ENCODE assay signal across 30 cellular contexts in the genomic region with DNA sequence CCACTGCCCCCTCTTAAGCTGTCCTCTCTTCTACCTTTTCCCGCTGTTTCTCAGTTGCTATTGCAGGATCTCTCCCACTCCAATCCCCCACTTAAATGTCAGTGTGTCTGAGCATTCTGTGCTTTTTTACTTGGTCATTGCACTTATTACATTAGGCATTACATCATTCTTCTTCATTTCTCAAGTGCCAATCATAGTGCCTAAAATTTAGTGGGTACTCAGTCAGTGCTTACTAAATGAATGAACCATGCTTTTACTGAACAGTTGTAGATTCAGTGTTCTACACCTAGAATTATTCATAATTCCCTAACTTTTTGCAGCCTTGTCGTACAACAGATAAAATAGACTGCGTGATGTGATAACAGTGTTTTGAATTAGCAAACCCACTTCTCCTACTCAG. TPM values are rescaled to one million over a fixed set of nuclear protein-coding genes. Genes with fewer than 3 reads are reported as not detected.
A peak's percentile ranks its signal among the peaks of the same experiment; 100 is the strongest.
DNase-seq lines count a peak whose midpoint lies in the region; ATAC-seq, FAIRE-seq and TF ChIP-seq lines count a peak whose summit lies in the region.
"Had no signal": no experiment of that assay in that cellular context is flagged by ENCODE, and none has a peak within 500 bp of the region (broad histone marks: within the 10 kb centered on the region; RNA-seq: fewer than 3 reads in every experiment).

No MANE protein-coding gene starts in this region.

- no peak; the same call in 1 of the 2 replicates for TF ChIP-seq EP300 in K562 (IDR thresholded peaks at IDR 0.05; ENCODE audit: low read length)

- ATAC-seq in activated CD8-positive, alpha-beta T cell treated with anti-CD3 and anti-CD28 coated beads for 36 hours, result no peak
- no peak for ATAC-seq in activated CD8-positive, alpha-beta T cell treated with anti-CD3 and anti-CD28 coated beads, Interleukin-2, amount 10 ng/mL, durations not matched to agents 7 days and 5 days
- ATAC-seq in K562, result peak; percentile 35; the same call in 2 of the 3 replicates
- no peak for ATAC-seq in CD8-positive, alpha-beta T cell
- ATAC-seq: T-helper 17 cell had no signal

- H3K36me3 Mint-ChIP-seq in activated CD8-positive, alpha-beta T cell treated with anti-CD3 and anti-CD28 coated beads for 36 hours (ENCODE audit: low read depth), result no peaks in the 10 kb centered on the region
- H3K36me3 Mint-ChIP-seq in activated CD8-positive, alpha-beta T cell treated with anti-CD3 and anti-CD28 coated beads, Interleukin-2, amount 10 ng/mL, durations not matched to agents 7 days and 5 days (ENCODE audit: low read depth), result no peaks in the 10 kb centered on the region
- no peaks in the 10 kb centered on the region for H3K36me3 Mint-ChIP-seq in CD8-positive, alpha-beta T cell

- H3F3A ChIP-seq in OCI-LY1 (ENCODE audit: insufficient read depth, low read length), result no peaks in the 10 kb centered on the region

- H3K9me3 Mint-ChIP-seq in activated CD8-positive, alpha-beta T cell treated with anti-CD3 and anti-CD28 coated beads for 36 hours, result no peaks in the 10 kb centered on the region
- no peaks in the 10 kb centered on the region for H3K9me3 Mint-ChIP-seq in activated CD8-positive, alpha-beta T cell treated with anti-CD3 and anti-CD28 coated beads, Interleukin-2, amount 10 ng/mL, durations not matched to agents 7 days and 5 days (ENCODE audit: insufficient read depth)
- H3K9me3 Mint-ChIP-seq in CD8-positive, alpha-beta T cell, result no peaks in the 10 kb centered on the region
- H3K9me3 Mint-ChIP-seq: CD4-positive, alpha-beta T cell had no signal

- H2AFZ ChIP-seq in OCI-LY1 (ENCODE audit: low read length) (no peak overlapping the region), K562 (ENCODE audit: low read depth, low read length) (no peak overlapping the region)

- no peaks in the 10 kb centered on the region for H3K27me3 ChIP-seq in OCI-LY1 (ENCODE audit: insufficient read depth, low read length)
- peaks cover 24 to 32% of the 10 kb centered on the region in 2 experiments for H3K27me3 ChIP-seq in K562 (ENCODE audit: control insufficient read depth in 2 of 2, insufficient read depth in 2 of 2, low read length in 2 of 2)
- H3K27me3 ChIP-seq in CD8-positive, alpha-beta T cell (ENCODE audit: insufficient read depth, low read length), result no peaks in the 10 kb centered on the region
- H3K27me3 ChIP-seq: BLaER1 treated with 17β-estradiol and CSF1 and Interleukin-3, amounts not matched to agents 10 nM and 100 nM had no signal

- H3K9me2 ChIP-seq in OCI-LY1 (ENCODE audit: low read depth, low read length), result no peaks in the 10 kb centered on the region

- BruUV-seq in K562 (replicated peaks; lab: Mats Ljungman, UMichigan), result no TSS peak

- H3K9me1 ChIP-seq in K562 (ENCODE audit: control insufficient read depth, insufficient read depth, low read length), result no peaks in the 10 kb centered on the region

- no peaks in the 10 kb centered on the region for H3K27me3 Mint-ChIP-seq in activated CD8-positive, alpha-beta T cell treated with anti-CD3 and anti-CD28 coated beads for 36 hours
- peaks cover 4% of the 10 kb centered on the region for H3K27me3 Mint-ChIP-seq in activated CD8-positive, alpha-beta T cell treated with anti-CD3 and anti-CD28 coated beads, Interleukin-2, amount 10 ng/mL, durations not matched to agents 7 days and 5 days (ENCODE audit: low read depth)
- no peaks in the 10 kb centered on the region for H3K27me3 Mint-ChIP-seq in CD8-positive, alpha-beta T cell (ENCODE audit: low read depth)

- no peak for TF ChIP-seq POLR2A in GM12891 (IDR thresholded peaks at IDR 0.05; ENCODE audit: low read depth, low read length)
- no peak for TF ChIP-seq POLR2A in K562 (conservative IDR thresholded peaks at IDR 0.05)

- intact Hi-C loops in activated CD8-positive, alpha-beta T cell treated with anti-CD3 and anti-CD28 coated beads for 36 hours (cut with micrococcal nuclease), result no loop called here
- intact Hi-C loops in K562 (cut with micrococcal nuclease), result no loop called here
- intact Hi-C loops in CD8-positive, alpha-beta T cell (cut with DNase I, micrococcal nuclease), result no loop called here

- H3K9ac ChIP-seq in OCI-LY1 (ENCODE audit: low read length), result no peak overlapping the region
- H3K9ac ChIP-seq in K562 (ENCODE audit: insufficient read depth in 1 of 2, low read depth in 2 of 2, low read length in 2 of 2), result no peak overlapping the region
- H3K9ac ChIP-seq: BLaER1 treated with 17β-estradiol and CSF1 and Interleukin-3, amounts not matched to agents 10 nM and 100 nM had no signal

- peaks cover 41% of the 10 kb centered on the region for H3K4me1 Mint-ChIP-seq in activated CD8-positive, alpha-beta T cell treated with anti-CD3 and anti-CD28 coated beads for 36 hours (ENCODE audit: low read depth)
- peaks cover 31% of the 10 kb centered on the region for H3K4me1 Mint-ChIP-seq in activated CD8-positive, alpha-beta T cell treated with anti-CD3 and anti-CD28 coated beads, Interleukin-2, amount 10 ng/mL, durations not matched to agents 7 days and 5 days (ENCODE audit: low read depth)
- peaks cover 18% of the 10 kb centered on the region for H3K4me1 Mint-ChIP-seq in CD8-positive, alpha-beta T cell (ENCODE audit: low read depth)

- POLR2A ChIA-PET in activated CD8-positive, alpha-beta T cell treated with anti-CD3 and anti-CD28 coated beads for 36 hours (lab: Charles Lee), result interaction anchor here (3.3 to 6.9 kb wide), 2 partner anchors 28 to 37 kb away, joined by 12 to 58 read pairs; a partner anchor contains a TSS
- POLR2A ChIA-PET in activated CD8-positive, alpha-beta T cell treated with anti-CD3 and anti-CD28 coated beads, Interleukin-2, amount 10 ng/mL, durations not matched to agents 7 days and 5 days (lab: Charles Lee), result no interaction called here
- POLR2A ChIA-PET in K562 (lab: Yijun Ruan, JAX), result interaction anchor here (0.8 to 3.7 kb wide), 2 partner anchors 27 to 319 kb away, joined by 3 to 28 read pairs; no protein-coding TSS in a partner anchor
- POLR2A ChIA-PET in CD8-positive, alpha-beta T cell (lab: Charles Lee), result no interaction called here

- CTCF ChIA-PET in activated CD8-positive, alpha-beta T cell treated with anti-CD3 and anti-CD28 coated beads for 36 hours (lab: Charles Lee), result interaction anchor here (0.8 kb wide), 1 partner anchor 24 kb away, joined by 4 read pairs; no protein-coding TSS in a partner anchor
- CTCF ChIA-PET in activated CD8-positive, alpha-beta T cell treated with anti-CD3 and anti-CD28 coated beads, Interleukin-2, amount 10 ng/mL, durations not matched to agents 7 days and 5 days (lab: Charles Lee), result no interaction called here
- CTCF ChIA-PET in K562 (lab: Yijun Ruan, JAX; ENCODE audit: low intra/inter-chr PET ratio), result no interaction called here
- CTCF ChIA-PET in CD8-positive, alpha-beta T cell (lab: Charles Lee), result no interaction called here

- H3K9me3 ChIP-seq in OCI-LY1 (ENCODE audit: low read length), result no peaks in the 10 kb centered on the region
- no peaks in the 10 kb centered on the region for H3K9me3 ChIP-seq in K562 (replicated peaks; ENCODE audit: control insufficient read depth, insufficient read depth, low read depth, low read length)
- H3K9me3 ChIP-seq in CD8-positive, alpha-beta T cell (ENCODE audit: low read length), result no peaks in the 10 kb centered on the region
- H3K9me3 ChIP-seq: BLaER1 treated with 17β-estradiol and CSF1 and Interleukin-3, amounts not matched to agents 10 nM and 100 nM had no signal

- peaks cover 55% of the 10 kb centered on the region for H3K4me1 ChIP-seq in OCI-LY1 (ENCODE audit: insufficient read depth, low read length, severe bottlenecking)
- no peaks in the 10 kb centered on the region; a peak in 1 of 5 replicates for H3K4me1 ChIP-seq in K562 (replicated peaks in 1 of 2; ENCODE audit: control insufficient read depth in 2 of 2, insufficient read depth in 2 of 2, low read length in 2 of 2)
- H3K4me1 ChIP-seq in CD8-positive, alpha-beta T cell (ENCODE audit: insufficient read depth, low read length), result peaks cover 20% of the 10 kb centered on the region

- H3K36me3 ChIP-seq in OCI-LY1 (ENCODE audit: insufficient read depth, low read length) (no peaks in the 10 kb centered on the region; the same call in 1 of the 2 replicates), K562 (ENCODE audit: control insufficient read depth, insufficient read depth, low read length) (no peaks in the 10 kb centered on the region)
- H3K36me3 ChIP-seq in CD8-positive, alpha-beta T cell (ENCODE audit: insufficient read depth, low read length), result no peaks in the 10 kb centered on the region
- H3K36me3 ChIP-seq: BLaER1 treated with 17β-estradiol and CSF1 and Interleukin-3, amounts not matched to agents 10 nM and 100 nM had no signal

- DNase-seq in activated CD8-positive, alpha-beta T cell treated with anti-CD3 and anti-CD28 coated beads for 36 hours, result no peak
- DNase-seq in activated CD8-positive, alpha-beta T cell treated with anti-CD3 and anti-CD28 coated beads, Interleukin-2, amount 10 ng/mL, durations not matched to agents 7 days and 5 days, result no peak
- DNase-seq in GM12891 (ENCODE audit: insufficient read length, low spot score) (no peak), K562 (ENCODE audit: extremely low read depth in 1 of 4, low spot score in 3 of 4) (no peak), NCI-H226 (no peak), activated T-cell treated with anti-CD3 and anti-CD28 coated beads for 4 hours (no peak)
- no peak for DNase-seq in CD8-positive, alpha-beta T cell
- DNase-seq: CD4-positive, alpha-beta T cell; COR-L47; NCI-H1048; NCI-H1417; NCI-H1694; NCI-H2081; NCI-H2171 treated with DMSO at 0.1 percent for 48 hours; NCI-H524 treated with DMSO at 0.1 percent for 48 hours; NCI-H774; NK-92 treated with Interleukin-12 subunit alpha and Interleukin-12 subunit beta, amount 100 ng/mL, for 24 hours; SIG-M5; T-helper 17 cell had no signal

- H3K4me3 Mint-ChIP-seq in activated CD8-positive, alpha-beta T cell treated with anti-CD3 and anti-CD28 coated beads for 36 hours, result no peak overlapping the region
- no peak overlapping the region for H3K4me3 Mint-ChIP-seq in activated CD8-positive, alpha-beta T cell treated with anti-CD3 and anti-CD28 coated beads, Interleukin-2, amount 10 ng/mL, durations not matched to agents 7 days and 5 days
- no peak overlapping the region for H3K4me3 Mint-ChIP-seq in CD8-positive, alpha-beta T cell
- H3K4me3 Mint-ChIP-seq: CD4-positive, alpha-beta T cell; T-helper 17 cell had no signal

- H3K27ac Mint-ChIP-seq in activated CD8-positive, alpha-beta T cell treated with anti-CD3 and anti-CD28 coated beads for 36 hours, result peak overlapping the region; percentile 60
- no peak overlapping the region for H3K27ac Mint-ChIP-seq in activated CD8-positive, alpha-beta T cell treated with anti-CD3 and anti-CD28 coated beads, Interleukin-2, amount 10 ng/mL, durations not matched to agents 7 days and 5 days
- no peak overlapping the region for H3K27ac Mint-ChIP-seq in CD8-positive, alpha-beta T cell
- H3K27ac Mint-ChIP-seq: CD4-positive, alpha-beta T cell; T-helper 17 cell had no signal

- FAIRE-seq in GM12891 (lab: Jason Lieb, UNC), result peak; percentile 26
- no peak for FAIRE-seq in K562 (lab: Jason Lieb, UNC)
- FAIRE-seq: A204.1, G401.6, H1, RCC 7860 had no signal

- in situ Hi-C loops in K562 (cut with MboI), result no loop called here

- no peaks in the 10 kb centered on the region for H4K20me1 ChIP-seq in OCI-LY1 (ENCODE audit: insufficient read depth, low read length)
- no peaks in the 10 kb centered on the region for H4K20me1 ChIP-seq in K562 (replicated peaks; ENCODE audit: control insufficient read depth, insufficient read depth, low read length)
- H4K20me1 ChIP-seq: BLaER1 treated with 17β-estradiol and CSF1 and Interleukin-3, amounts not matched to agents 10 nM and 100 nM had no signal

- TF ChIP-seq RAD21 in K562 (CRISPR knock-in tag; conservative IDR thresholded peaks at IDR 0.05 in 1 of 2, IDR thresholded peaks at IDR 0.05 in 1 of 2), result no peak

- WGBS in K562 (ENCODE audit: insufficient coverage, low coverage, missing lambda C conversion rate), result 15% methylated on average over 3 of the region's 3 CpGs

- no peak overlapping the region for H3K4me2 ChIP-seq in OCI-LY1 (ENCODE audit: low read length)
- H3K4me2 ChIP-seq in K562 (ENCODE audit: insufficient read depth, low read length), result no peak overlapping the region

- H3K79me2 ChIP-seq in OCI-LY1 (ENCODE audit: insufficient read depth, low read length), result no peaks in the 10 kb centered on the region
- no peaks in the 10 kb centered on the region for H3K79me2 ChIP-seq in K562 (ENCODE audit: control insufficient read depth, insufficient read depth, low read length)

- TF ChIP-seq CTCF in activated CD8-positive, alpha-beta T cell treated with anti-CD3 and anti-CD28 coated beads for 36 hours (IDR thresholded peaks at IDR 0.05), result no peak
- no peak for TF ChIP-seq CTCF in OCI-LY1 (IDR thresholded peaks at IDR 0.05; ENCODE audit: low read length)
- TF ChIP-seq CTCF in K562 (IDR thresholded peaks at IDR 0.05 in 2 of 3, conservative IDR thresholded peaks at IDR 0.05 in 1 of 3; ENCODE audit: insufficient read depth in 2 of 3, low read depth in 1 of 3, low read length in 3 of 3), result no peak
- no peak for TF ChIP-seq CTCF in CD8-positive, alpha-beta T cell (IDR thresholded peaks at IDR 0.05)

- H3K4me3 ChIP-seq in OCI-LY1 (ENCODE audit: low read depth, low read length, poor library complexity, severe bottlenecking) (no peak overlapping the region), K562 (no peak overlapping the region)
- H3K4me3 ChIP-seq in CD8-positive, alpha-beta T cell (ENCODE audit: low read depth, low read length), result no peak overlapping the region
- H3K4me3 ChIP-seq: BLaER1 treated with 17β-estradiol and CSF1 and Interleukin-3, amounts not matched to agents 10 nM and 100 nM; SK-N-MC had no signal

- H3K27ac ChIP-seq in OCI-LY1 (ENCODE audit: low read depth, low read length, poor library complexity, severe bottlenecking), result peak overlapping the region; percentile 79
- no peak overlapping the region for H3K27ac ChIP-seq in K562 (ENCODE audit: extremely low read depth, low read depth, low read length)
- H3K27ac ChIP-seq in CD8-positive, alpha-beta T cell (ENCODE audit: low read depth, low read length), result no peak overlapping the region
- H3K27ac ChIP-seq: BLaER1 treated with 17β-estradiol and CSF1 and Interleukin-3, amounts not matched to agents 10 nM and 100 nM; SK-N-MC had no signal

RNA-seq across cellular contexts. Expression of a gene that starts 19.4 kb away (rescaled TPM):
- 100 to 1,000 TPM; 162 to 165 TPM for total RNA-seq in activated CD8-positive, alpha-beta T cell treated with anti-CD3 and anti-CD28 coated beads for 36 hours
- 10 to 100 TPM; 80.0 to 88.4 TPM for total RNA-seq in activated CD8-positive, alpha-beta T cell treated with anti-CD3 and anti-CD28 coated beads, Interleukin-2, amount 10 ng/mL, durations not matched to agents 7 days and 5 days
- 41.9 TPM for polyA plus RNA-seq in GM12891 (2012; ENCODE audit: low read depth, missing spikeins)
- total RNA-seq in K562 (2011; cell fraction: chromatin; rRNA removed; ENCODE audit: low replicate concordance), result 0.28 TPM in 1 of 2 replicates, not detected in the other
- not detected in 2 replicates for total RNA-seq in K562 (2011; cell fraction: nucleolus; rRNA removed)
- not detected in 2 replicates for total RNA-seq in K562 (2011; cell fraction: nucleoplasm; rRNA removed)
- not detected in 2 replicates for total RNA-seq in K562 (2014; rRNA removed)
- total RNA-seq in K562 (2014; rRNA removed; fragmentation: Illumina TruSeq; extraction: Trizol), result not detected in 2 replicates
- total RNA-seq in K562 (2015; rRNA removed; fragmentation: Illumina TruSeq; extraction: Trizol), result not detected in 2 replicates
- 0.49 TPM in 1 of 2 replicates, not detected in the other for total RNA-seq in K562 (2021)
- 0.37 TPM in 1 of 2 replicates, not detected in the other for polyA plus RNA-seq in K562 (2011; rRNA removed)
- polyA plus RNA-seq in K562 (2011; cell fraction: cytosol; rRNA removed), result 0.07 and 0.72 TPM in 2 replicates
- 2.1 and 3.0 TPM in 2 replicates for polyA plus RNA-seq in K562 (2011; cell fraction: nucleus; rRNA removed)
- not detected in 2 replicates for polyA plus RNA-seq in K562 (2012)
- not detected in 2 replicates for polyA plus RNA-seq in K562 (2014; fragmentation: Illumina TruSeq; extraction: Trizol)
- polyA plus RNA-seq in K562 (2014; fragmentation: Nextera tagmentation; extraction: Ambion mirVana), result not detected
- polyA plus RNA-seq in K562 (2014; rRNA removed), result 0.41 TPM in 1 of 2 replicates, not detected in the other
- not detected in 2 replicates for polyA minus RNA-seq in K562 (2011; rRNA and poly(A)+ RNA removed)
- not detected in 2 replicates for polyA minus RNA-seq in K562 (2011; cell fraction: cytosol; rRNA and poly(A)+ RNA removed)
- not detected in 2 replicates for polyA minus RNA-seq in K562 (2011; cell fraction: nucleus; rRNA and poly(A)+ RNA removed)
- total RNA-seq in CD8-positive, alpha-beta T cell, result 100 to 1,000 TPM; 117 to 128 TPM
- total RNA-seq: LHCN-M2 had no signal

RNA-seq across cellular contexts. Expression of a gene that starts 19.6 kb away (rescaled TPM):
- 1 to 10 TPM; 2.3 to 3.5 TPM for total RNA-seq in activated CD8-positive, alpha-beta T cell treated with anti-CD3 and anti-CD28 coated beads for 36 hours
- total RNA-seq in activated CD8-positive, alpha-beta T cell treated with anti-CD3 and anti-CD28 coated beads, Interleukin-2, amount 10 ng/mL, durations not matched to agents 7 days and 5 days, result 1 to 10 TPM; 4.0 to 4.6 TPM
- 9.4 TPM for polyA plus RNA-seq in GM12891 (2012; ENCODE audit: low read depth, missing spikeins)
- 2.3 and 4.2 TPM in 2 replicates for total RNA-seq in K562 (2011; cell fraction: chromatin; rRNA removed; ENCODE audit: low replicate concordance)
- total RNA-seq in K562 (2011; cell fraction: nucleolus; rRNA removed), result 4.0 and 4.1 TPM in 2 replicates
- total RNA-seq in K562 (2011; cell fraction: nucleoplasm; rRNA removed), result 3.8 and 5.0 TPM in 2 replicates
- total RNA-seq in K562 (2014; rRNA removed), result 2.0 and 4.7 TPM in 2 replicates
- total RNA-seq in K562 (2014; rRNA removed; fragmentation: Illumina TruSeq; extraction: Trizol), result 0.45 and 1.3 TPM in 2 replicates
- 1.8 and 2.1 TPM in 2 replicates for total RNA-seq in K562 (2015; rRNA removed; fragmentation: Illumina TruSeq; extraction: Trizol)
- total RNA-seq in K562 (2021), result 3.1 and 3.7 TPM in 2 replicates
- polyA plus RNA-seq in K562 (2011; rRNA removed), result 3.0 and 4.1 TPM in 2 replicates
- 7.2 and 14.8 TPM in 2 replicates for polyA plus RNA-seq in K562 (2011; cell fraction: cytosol; rRNA removed)
- 2.6 and 2.7 TPM in 2 replicates for polyA plus RNA-seq in K562 (2011; cell fraction: nucleus; rRNA removed)
- 5.6 and 6.7 TPM in 2 replicates for polyA plus RNA-seq in K562 (2012)
- polyA plus RNA-seq in K562 (2014; fragmentation: Illumina TruSeq; extraction: Trizol), result 3.3 and 3.4 TPM in 2 replicates
- 1 to 10 TPM in 1 of 2 experiments, under 1 TPM in 1; 0.23 to 1.9 TPM for polyA plus RNA-seq in K562 (2014; fragmentation: Nextera tagmentation; extraction: Ambion mirVana)
- polyA plus RNA-seq in K562 (2014; rRNA removed), result 3.7 and 5.0 TPM in 2 replicates
- 2.1 and 2.7 TPM in 2 replicates for polyA minus RNA-seq in K562 (2011; rRNA and poly(A)+ RNA removed)
- polyA minus RNA-seq in K562 (2011; cell fraction: cytosol; rRNA and poly(A)+ RNA removed), result 2.1 and 4.9 TPM in 2 replicates
- 0.54 and 0.78 TPM in 2 replicates for polyA minus RNA-seq in K562 (2011; cell fraction: nucleus; rRNA and poly(A)+ RNA removed)
- 1 to 10 TPM in 1 of 2 experiments, not detected in 1; 1.2 TPM for total RNA-seq in CD8-positive, alpha-beta T cell

RNA-seq across cellular contexts. Expression of a gene that starts 37.1 kb away (rescaled TPM):
- total RNA-seq in activated CD8-positive, alpha-beta T cell treated with anti-CD3 and anti-CD28 coated beads for 36 hours, result not detected
- not detected for total RNA-seq in activated CD8-positive, alpha-beta T cell treated with anti-CD3 and anti-CD28 coated beads, Interleukin-2, amount 10 ng/mL, durations not matched to agents 7 days and 5 days
- not detected for polyA plus RNA-seq in GM12891 (2012; ENCODE audit: low read depth, missing spikeins)
- under 0.01 TPM in 2 replicates for total RNA-seq in K562 (2011; cell fraction: chromatin; rRNA removed; ENCODE audit: low replicate concordance)
- total RNA-seq in K562 (2011; cell fraction: nucleolus; rRNA removed), result under 0.01 TPM in 2 replicates
- under 0.01 TPM in 2 replicates for total RNA-seq in K562 (2011; cell fraction: nucleoplasm; rRNA removed)
- total RNA-seq in K562 (2014; rRNA removed) (not detected in 2 replicates), K562 (2014; rRNA removed; fragmentation: Illumina TruSeq; extraction: Trizol) (not detected in 2 replicates), K562 (2015; rRNA removed; fragmentation: Illumina TruSeq; extraction: Trizol) (under 0.01 TPM in 1 of 2 replicates, not detected in the other), K562 (2021) (not detected in 2 replicates)
- polyA plus RNA-seq in K562 (2011; rRNA removed) (under 0.01 TPM in 1 of 2 replicates, not detected in the other), K562 (2014; fragmentation: Illumina TruSeq; extraction: Trizol) (not detected in 2 replicates), K562 (2014; fragmentation: Nextera tagmentation; extraction: Ambion mirVana) (not detected), K562 (2014; rRNA removed) (not detected in 2 replicates)
- not detected in 2 replicates for polyA plus RNA-seq in K562 (2011; cell fraction: cytosol; rRNA removed)
- polyA plus RNA-seq in K562 (2011; cell fraction: nucleus; rRNA removed), result under 0.01 TPM in 2 replicates
- not detected in 2 replicates for polyA plus RNA-seq in K562 (2012)
- under 0.01 TPM in 2 replicates for polyA minus RNA-seq in K562 (2011; rRNA and poly(A)+ RNA removed)
- 577 and 1,449 TPM in 2 replicates for polyA minus RNA-seq in K562 (2011; cell fraction: cytosol; rRNA and poly(A)+ RNA removed)
- under 0.01 TPM in 2 replicates for polyA minus RNA-seq in K562 (2011; cell fraction: nucleus; rRNA and poly(A)+ RNA removed)
- not detected for total RNA-seq in CD8-positive, alpha-beta T cell
- total RNA-seq: CD4-positive, alpha-beta T cell; H1; HT-29; LHCN-M2; MCF 10A; T-helper 17 cell had no signal
- polyA plus RNA-seq: AG04450 had no signal

RNA-seq across cellular contexts. Expression of a gene that starts 45.7 kb away (rescaled TPM):
- total RNA-seq in activated CD8-positive, alpha-beta T cell treated with anti-CD3 and anti-CD28 coated beads for 36 hours, result 10 to 100 TPM; 92.6 to 95.0 TPM
- total RNA-seq in activated CD8-positive, alpha-beta T cell treated with anti-CD3 and anti-CD28 coated beads, Interleukin-2, amount 10 ng/mL, durations not matched to agents 7 days and 5 days, result 100 to 1,000 TPM; 125 to 126 TPM
- polyA plus RNA-seq in GM12891 (2012; ENCODE audit: low read depth, missing spikeins), result 36.3 TPM
- total RNA-seq in K562 (2011; cell fraction: chromatin; rRNA removed; ENCODE audit: low replicate concordance), result 211 and 292 TPM in 2 replicates
- 153 and 166 TPM in 2 replicates for total RNA-seq in K562 (2011; cell fraction: nucleolus; rRNA removed)
- 123 and 160 TPM in 2 replicates for total RNA-seq in K562 (2011; cell fraction: nucleoplasm; rRNA removed)
- 143 and 159 TPM in 2 replicates for total RNA-seq in K562 (2014; rRNA removed)
- 169 and 184 TPM in 2 replicates for total RNA-seq in K562 (2014; rRNA removed; fragmentation: Illumina TruSeq; extraction: Trizol)
- total RNA-seq in K562 (2015; rRNA removed; fragmentation: Illumina TruSeq; extraction: Trizol), result 160 and 164 TPM in 2 replicates
- total RNA-seq in K562 (2021), result 156 and 173 TPM in 2 replicates
- 214 and 226 TPM in 2 replicates for polyA plus RNA-seq in K562 (2011; rRNA removed)
- polyA plus RNA-seq in K562 (2011; cell fraction: cytosol; rRNA removed), result 117 and 189 TPM in 2 replicates
- polyA plus RNA-seq in K562 (2011; cell fraction: nucleus; rRNA removed), result 195 and 253 TPM in 2 replicates
- 113 and 166 TPM in 2 replicates for polyA plus RNA-seq in K562 (2012)
- polyA plus RNA-seq in K562 (2014; fragmentation: Illumina TruSeq; extraction: Trizol), result 196 and 210 TPM in 2 replicates
- 100 to 1,000 TPM in 1 of 2 experiments, 10 to 100 TPM in 1; 84.9 to 161 TPM for polyA plus RNA-seq in K562 (2014; fragmentation: Nextera tagmentation; extraction: Ambion mirVana)
- 163 and 183 TPM in 2 replicates for polyA plus RNA-seq in K562 (2014; rRNA removed)
- 259 and 260 TPM in 2 replicates for polyA minus RNA-seq in K562 (2011; rRNA and poly(A)+ RNA removed)
- 113 and 120 TPM in 2 replicates for polyA minus RNA-seq in K562 (2011; cell fraction: cytosol; rRNA and poly(A)+ RNA removed)
- polyA minus RNA-seq in K562 (2011; cell fraction: nucleus; rRNA and poly(A)+ RNA removed), result 52.5 and 93.7 TPM in 2 replicates
- under 1 TPM; 0.58 to 0.81 TPM for total RNA-seq in CD8-positive, alpha-beta T cell

Comparison
In these comparisons a context has a peak if more than half of its experiments do, and no peak if none do; other contexts are left out.
1. POLR2A ChIA-PET loops: an anchor here in activated CD8-positive, alpha-beta T cell treated with anti-CD3 and anti-CD28 coated beads for 36 hours (3.3 to 6.9 kb wide) and K562 (0.8 to 3.7 kb wide); none called in activated CD8-positive, alpha-beta T cell treated with anti-CD3 and anti-CD28 coated beads, Interleukin-2, amount 10 ng/mL, durations not matched to agents 7 days and 5 days and CD8-positive, alpha-beta T cell.
2. RNA of a gene that starts 19.4 kb away (total RNA-seq): 162 to 165 TPM in activated CD8-positive, alpha-beta T cell treated with anti-CD3 and anti-CD28 coated beads for 36 hours, 117 to 128 TPM in CD8-positive, alpha-beta T cell and 80.0 to 88.4 TPM in activated CD8-positive, alpha-beta T cell treated with anti-CD3 and anti-CD28 coated beads, Interleukin-2, amount 10 ng/mL, durations not matched to agents 7 days and 5 days; 0.28 to 0.49 TPM in K562; every median in the first group is over 10 times any median in the second.